In the genomic region with DNA sequence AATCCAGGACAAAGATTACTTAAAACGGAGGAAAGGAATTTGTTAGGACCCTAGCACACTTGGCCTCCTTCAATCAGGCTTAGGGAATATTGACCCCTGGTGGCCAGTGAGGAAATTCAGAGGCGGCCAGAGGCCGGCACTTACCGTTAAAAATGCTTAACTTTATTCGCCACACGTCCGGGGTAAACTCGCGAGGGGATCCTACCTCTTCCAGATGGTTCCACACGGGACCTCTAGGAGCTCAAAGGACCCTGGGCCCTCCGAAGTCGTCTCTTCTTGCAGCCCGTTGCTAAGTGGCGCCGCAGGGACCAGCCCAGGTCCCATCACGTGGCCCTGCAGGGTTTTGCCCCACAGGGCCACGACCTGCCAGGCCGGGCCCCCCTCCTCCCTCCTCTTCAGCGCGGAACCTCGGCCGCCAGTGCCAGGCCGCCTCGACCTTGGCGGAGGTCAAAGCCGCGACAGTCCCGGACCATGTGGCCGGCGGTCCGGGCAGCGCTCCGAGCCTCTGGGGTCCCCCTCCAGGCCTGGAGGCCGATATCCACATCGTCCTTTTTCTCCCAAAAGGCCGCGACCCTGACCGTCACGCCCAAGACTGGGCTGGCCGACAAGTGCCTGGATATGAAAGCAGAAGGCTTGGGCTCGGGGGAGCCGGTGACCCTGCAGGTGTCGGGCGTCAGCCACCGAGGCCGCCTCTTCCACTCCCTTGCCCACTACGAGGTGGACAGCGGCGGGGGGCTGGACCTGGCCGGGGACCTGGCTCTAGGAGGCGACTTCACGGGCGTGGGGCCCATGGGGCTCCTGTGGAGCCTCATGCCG, we compare ENCODE assay signal across 8 cellular contexts. TPM values are rescaled to one million over a fixed set of nuclear protein-coding genes. Genes with fewer than 3 reads are reported as not detected.
A peak's percentile ranks its signal among the peaks of the same experiment; 100 is the strongest.
DNase-seq lines count a peak whose midpoint lies in the region; ATAC-seq and TF ChIP-seq lines count a peak whose summit lies in the region.

No MANE protein-coding gene starts in this region.

- no peaks in the 10 kb centered on the region for H3K9me3 Mint-ChIP-seq in activated naive CD4-positive, alpha-beta T cell treated with anti-CD3 and anti-CD28 coated beads, Interleukin-2, amount 50 U/mL, for 72 hours

- no peaks in the 10 kb centered on the region for H4K20me1 ChIP-seq in SK-N-SH (ENCODE audit: insufficient read depth)

- H3K36me3 ChIP-seq in SK-N-SH (replicated peaks in 1 of 2; ENCODE audit: control insufficient read depth in 1 of 2, insufficient read depth in 2 of 2, low read length in 1 of 2) (no peaks in the 10 kb centered on the region), neutrophil (no peaks in the 10 kb centered on the region), thoracic aorta (no peaks in the 10 kb centered on the region)

- in situ Hi-C loops in GM13976 (cut with MboI; ENCODE audit: low sequenced_read_pairs, unreplicated experiment), result loop anchor here (10.0 kb wide), 1 partner anchor 139 kb away; the partner anchor contains the start of gene RIOX1

- H3K9me3 ChIP-seq in SK-N-SH (no peaks in the 10 kb centered on the region), neutrophil (no peaks in the 10 kb centered on the region), thoracic aorta (no peaks in the 10 kb centered on the region)

- H3K79me2 ChIP-seq in SK-N-SH (ENCODE audit: insufficient read depth), result no peaks in the 10 kb centered on the region

- H3F3A ChIP-seq in SK-N-SH (replicated peaks; ENCODE audit: insufficient read depth), result peaks cover under 1% of the 10 kb centered on the region

- TF ChIP-seq POLR2A in GM18505 (IDR thresholded peaks at IDR 0.05; ENCODE audit: borderline replicate concordance, extremely low read depth, insufficient read depth, insufficient read length), result no peak

- H3K4me1 ChIP-seq in SK-N-SH (ENCODE audit: control insufficient read depth in 1 of 2, insufficient read depth in 2 of 2, low read depth in 1 of 2, low read length in 1 of 2) (no peaks in the 10 kb centered on the region), neutrophil (ENCODE audit: control insufficient read depth in 1 of 2, insufficient read depth in 1 of 2, low read depth in 1 of 2, low read length in 1 of 2) (peaks cover 15 to 16% of the 10 kb centered on the region in 2 experiments), thoracic aorta (ENCODE audit: control insufficient read depth in 1 of 2, low read depth in 2 of 2) (peaks cover 3 to 8% of the 10 kb centered on the region in 2 donors)

- H3K4me2 ChIP-seq in SK-N-SH, result peak overlapping the region; percentile 56; the same call in 1 of the 2 replicates

- ATAC-seq in activated naive CD4-positive, alpha-beta T cell treated with anti-CD3 and anti-CD28 coated beads, Interleukin-2, amount 50 U/mL, for 72 hours, result peak; percentile 83 to 89
- ATAC-seq in thoracic aorta (ENCODE audit: insufficient number of reproducible peaks, low FRiP score, low read depth) (peak; percentile 51), GM18505 (IDR thresholded peaks at IDR 0.05; ENCODE audit: unreplicated experiment) (no peak)

- POLR2A ChIA-PET in SK-N-SH (lab: Yijun Ruan, JAX), result interaction anchor here (0.6 kb wide), 1 partner anchor 172 kb away, joined by 3 read pairs; no protein-coding TSS in a partner anchor

- H3K9ac ChIP-seq in SK-N-SH, result no peak overlapping the region

- 43% methylated on average over 26 of the region's 54 CpGs for WGBS in SK-N-SH (ENCODE audit: low lambda C conversion rate)

- TF ChIP-seq CTCF in GM13976 (IDR thresholded peaks at IDR 0.05; ENCODE audit: borderline replicate concordance, control extremely low read depth, extremely low read depth, insufficient read depth, missing control alignments) (peak; percentile 65), SK-N-SH (IDR thresholded peaks at IDR 0.05) (peak; percentile 93), neutrophil (IDR thresholded peaks at IDR 0.05) (peak; percentile 38), thoracic aorta (IDR thresholded peaks at IDR 0.05) (peak; percentile 91)

- H3K4me3 ChIP-seq in SK-N-SH (ENCODE audit: low read depth in 2 of 2, low read length in 1 of 2), result peak overlapping the region in 1 of 2 experiments; percentile 25; a peak in 2 of 4 replicates
- peak overlapping the region; percentile 50 to 66 for H3K4me3 ChIP-seq in neutrophil (ENCODE audit: low read depth in 1 of 2, low read length in 1 of 2)
- peak overlapping the region; percentile 90 for H3K4me3 ChIP-seq in thoracic aorta

- peak; percentile 89 for TF ChIP-seq RAD21 in SK-N-SH (IDR thresholded peaks at IDR 0.05; ENCODE audit: low read length)

- H3K27me3 ChIP-seq in SK-N-SH (ENCODE audit: insufficient read depth), result no peaks in the 10 kb centered on the region
- peaks cover 48% of the 10 kb centered on the region for H3K27me3 ChIP-seq in neutrophil
- H3K27me3 ChIP-seq in thoracic aorta (replicated peaks; ENCODE audit: insufficient read depth), result no peaks in the 10 kb centered on the region

- no peak for TF ChIP-seq EP300 in SK-N-SH (IDR thresholded peaks at IDR 0.05; ENCODE audit: borderline replicate concordance in 1 of 2, low read depth in 1 of 2, low read length in 1 of 2)

- DNase-seq in GM13976 (ENCODE audit: low spot score) (peak; percentile 80), LHCN-M2 (ENCODE audit: low read depth) (peak; percentile 67), SK-N-SH (peak; percentile 82), globus pallidus (ENCODE audit: low spot score) (peak; percentile 71), thoracic aorta (ENCODE audit: low spot score) (no peak)
- peak; percentile 65 to 66 for DNase-seq in activated naive CD4-positive, alpha-beta T cell treated with anti-CD3 and anti-CD28 coated beads, Interleukin-2, amount 50 U/mL, for 72 hours (ENCODE audit: low spot score in 2 of 2)

- no peak overlapping the region for H3K27ac ChIP-seq in SK-N-SH (ENCODE audit: low read depth in 2 of 2, low read length in 1 of 2)
- H3K27ac ChIP-seq in neutrophil, result peak overlapping the region; percentile 27
- peak overlapping the region; percentile 34 to 50 for H3K27ac ChIP-seq in thoracic aorta

- CTCF ChIA-PET in SK-N-SH (lab: Yijun Ruan, JAX), result interaction anchor here (0.5 to 7.5 kb wide), 30 partner anchors 11 to 716 kb away, joined by 3 to 73 read pairs (median 5); partner anchors contain the start of genes ACOT2, ACOT6 and DNAL1

- H3K27ac Mint-ChIP-seq in activated naive CD4-positive, alpha-beta T cell treated with anti-CD3 and anti-CD28 coated beads, Interleukin-2, amount 50 U/mL, for 72 hours, result peak overlapping the region in 1 of 2 donors; percentile 70

- no peaks in the 10 kb centered on the region for H3K9me2 ChIP-seq in SK-N-SH

- H2AFZ ChIP-seq in SK-N-SH (ENCODE audit: low read depth), result peak overlapping the region; percentile 96

- H3K36me3 Mint-ChIP-seq in activated naive CD4-positive, alpha-beta T cell treated with anti-CD3 and anti-CD28 coated beads, Interleukin-2, amount 50 U/mL, for 72 hours, result no peaks in the 10 kb centered on the region

TF ChIP-seq in SK-N-SH, 30 proteins besides CTCF, POLR2A, EP300 and RAD21:
- TF ChIP-seq, protein P1, sequence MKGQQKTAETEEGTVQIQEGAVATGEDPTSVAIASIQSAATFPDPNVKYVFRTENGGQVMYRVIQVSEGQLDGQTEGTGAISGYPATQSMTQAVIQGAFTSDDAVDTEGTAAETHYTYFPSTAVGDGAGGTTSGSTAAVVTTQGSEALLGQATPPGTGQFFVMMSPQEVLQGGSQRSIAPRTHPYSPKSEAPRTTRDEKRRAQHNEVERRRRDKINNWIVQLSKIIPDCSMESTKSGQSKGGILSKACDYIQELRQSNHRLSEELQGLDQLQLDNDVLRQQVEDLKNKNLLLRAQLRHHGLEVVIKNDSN (IDR thresholded peaks at IDR 0.05; ENCODE audit: borderline replicate concordance, low read depth), result peak; percentile 66
- TF ChIP-seq SMC3 (IDR thresholded peaks at IDR 0.05; ENCODE audit: low read depth, low read length) (peak; percentile 74), RXRA (IDR thresholded peaks at IDR 0.05; ENCODE audit: borderline replicate concordance, low read depth) (no peak)

RNA-seq across cellular contexts. Expression of gene DNAL1, which starts 11.1 kb away (rescaled TPM):
- total RNA-seq in LHCN-M2 (2014; rRNA removed) (17.3 and 18.3 TPM in 2 replicates), thoracic aorta (10 to 100 TPM; 13.0 to 20.7 TPM)
- 11.2 TPM for polyA plus RNA-seq in LHCN-M2 (2012)
- polyA plus RNA-seq in SK-N-SH (2012; rRNA removed), result 2.6 and 3.6 TPM in 2 replicates
- polyA plus RNA-seq in SK-N-SH (2012; cell fraction: cytosol; rRNA removed), result 4.6 and 7.2 TPM in 2 replicates
- polyA plus RNA-seq in SK-N-SH (2012; cell fraction: nucleus; rRNA removed), result 2.2 and 3.5 TPM in 2 replicates
- total RNA-seq in activated naive CD4-positive, alpha-beta T cell treated with anti-CD3 and anti-CD28 coated beads, Interleukin-2, amount 50 U/mL, for 72 hours, result 1 to 10 TPM; 4.0 to 4.7 TPM

RNA-seq across cellular contexts. Expression of gene ACOT6, which starts 21.4 kb away (rescaled TPM):
- total RNA-seq in LHCN-M2 (2014; rRNA removed) (not detected in 2 replicates), thoracic aorta (not detected)
- not detected for polyA plus RNA-seq in LHCN-M2 (2012)
- not detected in 2 replicates for polyA plus RNA-seq in SK-N-SH (2012; rRNA removed)
- not detected in 2 replicates for polyA plus RNA-seq in SK-N-SH (2012; cell fraction: cytosol; rRNA removed)
- not detected in 2 replicates for polyA plus RNA-seq in SK-N-SH (2012; cell fraction: nucleus; rRNA removed)
- total RNA-seq in activated naive CD4-positive, alpha-beta T cell treated with anti-CD3 and anti-CD28 coated beads, Interleukin-2, amount 50 U/mL, for 72 hours, result not detected

RNA-seq across cellular contexts. Expression of gene ACOT4, which starts 42.1 kb away (rescaled TPM):
- 0.38 and 0.69 TPM in 2 replicates for total RNA-seq in LHCN-M2 (2014; rRNA removed)
- 0.45 TPM for polyA plus RNA-seq in LHCN-M2 (2012)
- polyA plus RNA-seq in SK-N-SH (2012; rRNA removed), result 0.12 and 0.13 TPM in 2 replicates
- 0.12 and 0.16 TPM in 2 replicates for polyA plus RNA-seq in SK-N-SH (2012; cell fraction: cytosol; rRNA removed)
- polyA plus RNA-seq in SK-N-SH (2012; cell fraction: nucleus; rRNA removed), result 0.07 and 0.14 TPM in 2 replicates
- total RNA-seq in activated naive CD4-positive, alpha-beta T cell treated with anti-CD3 and anti-CD28 coated beads, Interleukin-2, amount 50 U/mL, for 72 hours, result 1 to 10 TPM; 1.4 to 3.1 TPM
- total RNA-seq in thoracic aorta, result 1 to 10 TPM; 1.3 to 1.8 TPM

Comparison
In these comparisons a context has a peak if more than half of its experiments do, and no peak if none do; other contexts are left out.
1. CTCF ChIP-seq: peak in every context shown above with its lines; median percentile 93 in SK-N-SH; 91 in thoracic aorta; 65 in GM13976; 38 in neutrophil.
2. H3K27ac ChIP-seq: peak in neutrophil (single experiment) and thoracic aorta (2 of 2); none in SK-N-SH (0 of 2).